30 cellular contexts compared by ENCODE assay signal in genomic region chr2:187862715-187863114, GRCh38.
DNase-seq lines count a peak whose midpoint lies in the region; ATAC-seq, FAIRE-seq and TF ChIP-seq lines count a peak whose summit lies in the region.
"Had no signal": no experiment of that assay in that cellular context is flagged by ENCODE, and none has a peak within 500 bp of the region (broad histone marks: within the 10 kb centered on the region; RNA-seq: fewer than 3 reads in every experiment).

No MANE protein-coding gene starts in this region.

- H3K9ac ChIP-seq in MM.1S (ENCODE audit: low read length) = no peak overlapping the region

- H3K27me3 ChIP-seq in thoracic aorta (replicated peaks; ENCODE audit: insufficient read depth) (no peaks in the 10 kb centered on the region), MM.1S (replicated peaks; ENCODE audit: insufficient read depth, low read length) (no peaks in the 10 kb centered on the region)

- H3K4me1 ChIP-seq in thoracic aorta (ENCODE audit: control insufficient read depth in 1 of 2, low read depth in 2 of 2) (peaks cover 9 to 10% of the 10 kb centered on the region in 2 donors), MM.1S (ENCODE audit: low read length) (peaks cover 22% of the 10 kb centered on the region)

- DNase-seq in fibroblast of peridontal ligament (ENCODE audit: extremely low read depth) (peak; percentile 25), thoracic aorta (ENCODE audit: low spot score) (no peak), MM.1S (no peak)
- DNase-seq: Caco-2; CD8-positive, alpha-beta T cell; DMS 273 treated with DMSO at 0.1 percent for 48 hours; DMS79; EL; GF-D8; H9; HFFc6; KBM-7; NCI-H1048; NCI-H1417; NCI-H1694; NCI-H2081; NCI-H2171; NCI-H226; NCI-H510A; NCI-H69; SHP77 treated with DMSO at 0.1 percent for 48 hours had no signal

- FAIRE-seq in G401.6 (lab: Jason Lieb, UNC) (peak; percentile 54), TTC549 (lab: Jason Lieb, UNC) (peak; percentile 41)
- FAIRE-seq: GM12892, GM19239 had no signal

- H4K20me1 ChIP-seq in MM.1S (ENCODE audit: insufficient read depth, low read length) = no peaks in the 10 kb centered on the region

- ATAC-seq in thoracic aorta (ENCODE audit: insufficient number of reproducible peaks, low FRiP score, low read depth) (no peak), GM21576 (IDR thresholded peaks at IDR 0.05; ENCODE audit: unreplicated experiment) (no peak), GM21526 (IDR thresholded peaks at IDR 0.05; ENCODE audit: low FRiP score, unreplicated experiment) (no peak)
- ATAC-seq: CD8-positive, alpha-beta T cell; GM23338; Panc1 had no signal

- TF ChIP-seq CTCF in thoracic aorta (IDR thresholded peaks at IDR 0.05) (no peak), MM.1S (IDR thresholded peaks at IDR 0.05; ENCODE audit: low read length) (no peak)

- H3K27ac ChIP-seq in thoracic aorta (peak overlapping the region; percentile 16 to 36), MM.1S (ENCODE audit: low read length) (no peak overlapping the region)
- H3K27ac ChIP-seq: C4-2B had no signal

- H2AFZ ChIP-seq in MM.1S (ENCODE audit: low read length) = no peak overlapping the region
- H2AFZ ChIP-seq: GM23338 had no signal

- peaks cover 13% of the 10 kb centered on the region for H3K79me2 ChIP-seq in MM.1S (ENCODE audit: low read length)

- H3K4me2 ChIP-seq in MM.1S (ENCODE audit: low read depth, low read length) = no peak overlapping the region
- H3K4me2 ChIP-seq: GM23338 had no signal

- H3K9me3 ChIP-seq in thoracic aorta = no peaks in the 10 kb centered on the region
- H3K9me3 ChIP-seq in MM.1S (replicated peaks; ENCODE audit: insufficient read depth, low read length) = no peaks in the 10 kb centered on the region
- H3K9me3 ChIP-seq: Caco-2 had no signal

- H3K9me2 ChIP-seq in MM.1S (replicated peaks; ENCODE audit: insufficient read depth, low read length) = no peaks in the 10 kb centered on the region

- H3K4me3 ChIP-seq in thoracic aorta = peak overlapping the region; percentile 32
- H3K4me3 ChIP-seq in MM.1S (ENCODE audit: low read length) = no peak overlapping the region
- H3K4me3 ChIP-seq: GM23338 had no signal

- H3F3A ChIP-seq in MM.1S (ENCODE audit: insufficient read depth, low read length) = peaks cover under 1% of the 10 kb centered on the region

- no peaks in the 10 kb centered on the region for H3K36me3 ChIP-seq in thoracic aorta
- H3K36me3 ChIP-seq in MM.1S (replicated peaks; ENCODE audit: insufficient read depth, low read length) = no peaks in the 10 kb centered on the region
